ENCODE assay signal across 23 cellular contexts in genomic region chr11:37532271-37532670, GRCh38.
"Had no signal": no experiment of that assay in that cellular context is flagged by ENCODE, and none has a peak within 500 bp of the region (broad histone marks: within the 10 kb centered on the region; RNA-seq: fewer than 3 reads in every experiment).

No MANE protein-coding gene starts in this region.

- H3K4me1 ChIP-seq: body of pancreas, gastroesophageal sphincter, parathyroid adenoma, psoas muscle, sigmoid colon, tibial nerve had no signal

- H3K9ac ChIP-seq: parathyroid adenoma had no signal

- DNase-seq: activated CD4-positive, alpha-beta T cell treated with anti-CD3 and anti-CD28 coated beads for 36 hours; activated CD4-positive, alpha-beta T cell treated with anti-CD3 and anti-CD28 coated beads, Interleukin-2, amount 50 U/mL, for 4 hours; activated CD4-positive, CD25-positive, alpha-beta regulatory T cell; activated effector memory CD4-positive, alpha-beta T cell treated with Interleukin-2 at 50 U/mL for 16 hours; activated naive CD4-positive, alpha-beta T cell treated with Interleukin-2 at 50 U/mL for 16 hours; activated T-cell treated with anti-CD3 and anti-CD28 coated beads for 4 hours; anterior cingulate cortex; body of pancreas; dermis blood vessel endothelial cell; effector CD4-positive, alpha-beta T cell; hippocampal formation; left cardiac atrium; nephron progenitor cell; occipital lobe; psoas muscle; sigmoid colon; stimulated activated naive CD4-positive, alpha-beta T cell treated with Interleukin-2 at 50 U/mL for 16 hours; T-cell had no signal

- H3K4me1 Mint-ChIP-seq: activated CD4-positive, alpha-beta T cell treated with anti-CD3 and anti-CD28 coated beads for 36 hours; nephron progenitor cell; T-cell had no signal

- H3K27ac Mint-ChIP-seq: activated CD4-positive, alpha-beta T cell treated with anti-CD3 and anti-CD28 coated beads for 36 hours; activated naive CD8-positive, alpha-beta T cell; nephron progenitor cell; T-cell; T-helper 2 cell treated with Interferon-gamma antibody and Interleukin-4, amounts not matched to agents 5 μg/mL and 100 μg/mL, for 36 hours had no signal

- H3K27ac ChIP-seq: body of pancreas, gastroesophageal sphincter, parathyroid adenoma, psoas muscle, sigmoid colon, tibial nerve had no signal

- H3K36me3 ChIP-seq: gastroesophageal sphincter, sigmoid colon, tibial nerve had no signal

- H3K27me3 Mint-ChIP-seq: activated CD4-positive, alpha-beta T cell treated with anti-CD3 and anti-CD28 coated beads for 36 hours; activated naive CD8-positive, alpha-beta T cell; T-cell had no signal

- H3K9me3 ChIP-seq: gastroesophageal sphincter, psoas muscle, sigmoid colon had no signal

- H3K27me3 ChIP-seq: body of pancreas, gastroesophageal sphincter, sigmoid colon, tibial nerve had no signal

- ATAC-seq: activated CD4-positive, alpha-beta T cell treated with anti-CD3 and anti-CD28 coated beads for 36 hours; body of pancreas; gastroesophageal sphincter; left cardiac atrium; psoas muscle; T-cell had no signal

- H3K4me3 ChIP-seq: body of pancreas, gastroesophageal sphincter, psoas muscle, sigmoid colon, tibial nerve had no signal

- H3K79me2 ChIP-seq: parathyroid adenoma had no signal

- H3K36me3 Mint-ChIP-seq: activated naive CD8-positive, alpha-beta T cell; T-cell had no signal

- H3K4me3 Mint-ChIP-seq: activated CD4-positive, alpha-beta T cell treated with anti-CD3 and anti-CD28 coated beads for 36 hours; activated naive CD8-positive, alpha-beta T cell; nephron progenitor cell; T-cell; T-helper 2 cell treated with Interferon-gamma antibody and Interleukin-4, amounts not matched to agents 5 μg/mL and 100 μg/mL, for 36 hours had no signal

- H2AFZ ChIP-seq: parathyroid adenoma had no signal
